16 cellular contexts compared by ENCODE assay signal in the genomic region with DNA sequence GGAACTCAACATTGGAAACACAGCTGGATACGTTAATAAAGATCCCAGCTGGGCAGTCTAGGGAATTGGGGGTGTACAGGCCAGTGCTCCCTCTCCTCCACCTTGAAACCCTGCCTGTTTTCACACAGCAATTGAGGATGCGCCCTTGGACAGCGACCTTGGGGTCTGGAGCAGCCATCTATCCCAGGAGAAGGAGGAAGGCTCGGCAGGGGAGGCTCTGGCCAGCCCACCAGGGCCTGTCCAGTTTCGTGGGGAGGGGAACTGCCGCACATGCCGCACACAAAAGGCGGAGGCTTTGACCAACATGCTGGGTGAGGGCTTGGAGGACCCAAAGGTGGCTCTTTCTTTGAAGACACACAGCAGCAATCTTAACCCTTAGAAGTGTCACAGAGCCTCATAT. TPM values are rescaled to one million over a fixed set of nuclear protein-coding genes. Genes with fewer than 3 reads are reported as not detected.
DNase-seq lines count a peak whose midpoint lies in the region; ATAC-seq and TF ChIP-seq lines count a peak whose summit lies in the region.
"Had no signal": no experiment of that assay in that cellular context is flagged by ENCODE, and none has a peak within 500 bp of the region (broad histone marks: within the 10 kb centered on the region; RNA-seq: fewer than 3 reads in every experiment).

No MANE protein-coding gene starts in this region.

- peak overlapping the region; percentile 29 for H3K4me3 Mint-ChIP-seq in T-helper 2 cell treated with Interferon-gamma antibody and Interleukin-4, amounts not matched to agents 5 μg/mL and 100 μg/mL, for 36 hours
- peak overlapping the region; percentile 61 for H3K4me3 Mint-ChIP-seq in glutamatergic neuron (ENCODE audit: unreplicated experiment)
- H3K4me3 Mint-ChIP-seq in neural crest cell = peak overlapping the region; percentile 89
- H3K4me3 Mint-ChIP-seq: activated CD4-positive, alpha-beta memory T cell treated with anti-CD3 and anti-CD28 coated beads for 36 hours; activated naive CD4-positive, alpha-beta T cell treated with anti-CD3 and anti-CD28 coated beads for 36 hours; HFFc6 had no signal

- peaks cover 47% of the 10 kb centered on the region for H3K36me3 ChIP-seq in MG63
- H3K36me3 ChIP-seq: gastroesophageal sphincter, prostate gland had no signal

- peak overlapping the region; percentile 76 for H3K4me3 ChIP-seq in MG63

- H3K9me3 ChIP-seq in MG63 = no peaks in the 10 kb centered on the region
- H3K9me3 ChIP-seq: gastroesophageal sphincter, prostate gland had no signal

- peaks cover under 1% of the 10 kb centered on the region for H3K9me3 Mint-ChIP-seq in T-helper 2 cell treated with Interferon-gamma antibody and Interleukin-4, amounts not matched to agents 5 μg/mL and 100 μg/mL, for 36 hours
- H3K9me3 Mint-ChIP-seq in glutamatergic neuron (ENCODE audit: unreplicated experiment) (peaks cover 4% of the 10 kb centered on the region), neural crest cell (no peaks in the 10 kb centered on the region)
- H3K9me3 Mint-ChIP-seq: activated naive CD4-positive, alpha-beta T cell treated with anti-CD3 and anti-CD28 coated beads for 36 hours had no signal

- H3K4me1 Mint-ChIP-seq in T-helper 2 cell treated with Interferon-gamma antibody and Interleukin-4, amounts not matched to agents 5 μg/mL and 100 μg/mL, for 36 hours (ENCODE audit: low read depth) = peaks cover 4% of the 10 kb centered on the region
- H3K4me1 Mint-ChIP-seq in glutamatergic neuron (ENCODE audit: low read depth, unreplicated experiment) = no peaks in the 10 kb centered on the region
- H3K4me1 Mint-ChIP-seq in neural crest cell = peaks cover 49% of the 10 kb centered on the region

- no peak for ATAC-seq in HG02885 (IDR thresholded peaks at IDR 0.05; ENCODE audit: poor library complexity, unreplicated experiment)
- ATAC-seq: gastroesophageal sphincter had no signal

- no peaks in the 10 kb centered on the region for H3K27me3 ChIP-seq in MG63

- TF ChIP-seq CTCF in glutamatergic neuron (IDR thresholded peaks at IDR 0.05; ENCODE audit: partially characterized antibody, unreplicated experiment) = no peak
- no peak for TF ChIP-seq CTCF in neural crest cell (conservative IDR thresholded peaks at IDR 0.05)

- no peak overlapping the region for H3K27ac Mint-ChIP-seq in T-helper 2 cell treated with Interferon-gamma antibody and Interleukin-4, amounts not matched to agents 5 μg/mL and 100 μg/mL, for 36 hours
- H3K27ac Mint-ChIP-seq in glutamatergic neuron (ENCODE audit: unreplicated experiment) (no peak overlapping the region), neural crest cell (ENCODE audit: unreplicated experiment) (no peak overlapping the region)
- H3K27ac Mint-ChIP-seq: activated CD4-positive, alpha-beta memory T cell treated with anti-CD3 and anti-CD28 coated beads for 36 hours; activated naive CD4-positive, alpha-beta T cell treated with anti-CD3 and anti-CD28 coated beads for 36 hours; HFFc6 had no signal

- H3K27me3 Mint-ChIP-seq in T-helper 2 cell treated with Interferon-gamma antibody and Interleukin-4, amounts not matched to agents 5 μg/mL and 100 μg/mL, for 36 hours (ENCODE audit: low read depth) = peaks cover 49% of the 10 kb centered on the region
- H3K27me3 Mint-ChIP-seq in glutamatergic neuron (ENCODE audit: unreplicated experiment) (peaks cover 6% of the 10 kb centered on the region), neural crest cell (ENCODE audit: low read depth) (peaks cover 43% of the 10 kb centered on the region)

- in situ Hi-C loops in G401 (cut with HindIII; ENCODE audit: low sequenced_read_pairs) = no loop called here

- H3K36me3 Mint-ChIP-seq in T-helper 2 cell treated with Interferon-gamma antibody and Interleukin-4, amounts not matched to agents 5 μg/mL and 100 μg/mL, for 36 hours (ENCODE audit: low read depth) = no peaks in the 10 kb centered on the region
- H3K36me3 Mint-ChIP-seq in glutamatergic neuron (ENCODE audit: unreplicated experiment) = peaks cover under 1% of the 10 kb centered on the region
- H3K36me3 Mint-ChIP-seq in neural crest cell (ENCODE audit: low read depth) = peaks cover 8% of the 10 kb centered on the region
- H3K36me3 Mint-ChIP-seq: activated CD4-positive, alpha-beta memory T cell treated with anti-CD3 and anti-CD28 coated beads for 36 hours had no signal

- DNase-seq in T-helper 2 cell treated with Interferon-gamma antibody and Interleukin-4, amounts not matched to agents 5 μg/mL and 100 μg/mL, for 36 hours (ENCODE audit: low spot score) = no peak
- no peak for DNase-seq in T-helper 2 cell
- DNase-seq in MG63 = peak; percentile 26
- DNase-seq in glutamatergic neuron = no peak
- no peak for DNase-seq in neural crest cell (ENCODE audit: low read depth, low spot score)
- no peak for DNase-seq in G401 (ENCODE audit: low spot score)
- DNase-seq in T1000 (lab: John Stamatoyannopoulos, UW) = no peak
- DNase-seq: 8988T; activated CD4-positive, alpha-beta memory T cell treated with anti-CD3 and anti-CD28 coated beads for 36 hours; activated naive CD4-positive, alpha-beta T cell treated with anti-CD3 and anti-CD28 coated beads for 36 hours; HFFc6; NCI-H1436 treated with DMSO at 0.1 percent for 48 hours; SHP77 had no signal

RNA-seq across cellular contexts. Expression of a gene that starts 1.4 kb away (rescaled TPM):
- total RNA-seq in MG63 (2014; rRNA removed; shearing (Covaris generic); ENCODE audit: low replicate concordance) = 89.5 and 107 TPM in 2 replicates
- total RNA-seq in glutamatergic neuron (ENCODE audit: unreplicated experiment) (2.9 TPM), neural crest cell (33.7 and 34.0 TPM in 2 replicates)
- total RNA-seq in G401 (2014; rRNA removed; shearing (Covaris generic)) = 0.06 TPM in 1 of 2 replicates, not detected in the other
- total RNA-seq: HFFc6 had no signal

RNA-seq across cellular contexts. Expression of a gene that starts 38.1 kb away (rescaled TPM):
- total RNA-seq in MG63 (2014; rRNA removed; shearing (Covaris generic); ENCODE audit: low replicate concordance) = 10.0 and 34.1 TPM in 2 replicates
- 29.4 TPM for total RNA-seq in glutamatergic neuron (ENCODE audit: unreplicated experiment)
- 25.1 and 30.0 TPM in 2 replicates for total RNA-seq in neural crest cell
- total RNA-seq in G401 (2014; rRNA removed; shearing (Covaris generic)) = 5.2 and 9.8 TPM in 2 replicates

Comparison
In these comparisons a context has a peak if more than half of its experiments do, and no peak if none do; other contexts are left out.
1. H3K4me3 Mint-ChIP-seq: peak in every context shown above with its lines; median percentile 89 in neural crest cell; 61 in glutamatergic neuron; 29 in T-helper 2 cell treated with Interferon-gamma antibody and Interleukin-4, amounts not matched to agents 5 μg/mL and 100 μg/mL, for 36 hours.